Comparison of ENCODE assay signal across 28 cellular contexts in the genomic region with DNA sequence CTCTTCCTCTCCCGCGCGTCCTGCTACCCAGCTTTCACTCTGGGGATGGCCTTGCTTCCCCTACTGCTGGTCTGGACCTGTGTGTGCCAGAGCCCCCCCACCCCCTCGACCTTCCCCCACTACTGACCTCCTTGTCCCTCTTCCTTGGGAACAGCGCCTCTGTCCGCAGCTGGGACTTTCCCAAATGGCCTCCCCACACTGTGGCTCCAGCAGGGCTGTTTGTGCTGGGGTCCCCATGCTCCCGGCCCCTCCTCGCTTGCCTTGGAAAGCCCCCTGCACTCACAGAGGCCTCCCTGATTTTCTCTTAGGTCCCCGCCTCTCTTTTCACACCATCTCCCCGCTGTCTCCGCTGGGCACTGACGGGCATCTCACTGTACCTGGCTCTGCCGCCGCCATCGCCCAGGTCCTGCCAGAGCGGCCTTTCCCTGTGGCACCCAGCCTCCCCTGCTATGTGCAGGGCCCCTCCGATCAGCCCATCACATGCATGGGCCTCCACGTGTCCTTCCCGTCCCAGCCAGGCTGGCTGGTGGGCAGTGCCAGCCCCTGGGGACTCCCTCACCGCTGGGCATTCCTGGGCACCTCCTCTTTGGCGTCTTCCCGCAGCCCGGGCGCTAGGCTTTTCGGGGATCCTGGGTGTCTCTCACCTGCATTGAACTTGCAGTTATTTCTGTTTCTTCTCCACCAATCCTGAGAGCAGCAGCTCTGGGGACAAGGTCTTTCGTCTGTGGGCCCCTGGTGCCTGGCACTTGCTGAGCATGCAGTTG.
DNase-seq lines count a peak whose midpoint lies in the region; ATAC-seq, FAIRE-seq and TF ChIP-seq lines count a peak whose summit lies in the region.
"Had no signal": no experiment of that assay in that cellular context is flagged by ENCODE, and none has a peak within 500 bp of the region (broad histone marks: within the 10 kb centered on the region; RNA-seq: fewer than 3 reads in every experiment).

No MANE protein-coding gene starts in this region.

- H3K4me3 ChIP-seq in H7 (ENCODE audit: insufficient read depth, low read depth, low read length): no peak overlapping the region
- H3K4me3 ChIP-seq in sigmoid colon: no peak overlapping the region
- H3K4me3 ChIP-seq: SJSA1 had no signal

- H3K27me3 ChIP-seq in H7 (ENCODE audit: control insufficient read depth, insufficient read depth, low read length) (no peaks in the 10 kb centered on the region), sigmoid colon (no peaks in the 10 kb centered on the region)
- H3K27me3 ChIP-seq: SJSA1 had no signal

- POLR2A ChIA-PET in WTC11 (lab: Charles Lee): no interaction called here

- DNase-seq in H7 (peak; percentile 66), WTC11 (ENCODE audit: low spot score) (no peak), mesothelial cell of epicardium (ENCODE audit: low spot score in 2 of 2, unreplicated experiment in 2 of 2) (no peak), sigmoid colon (peak; percentile 60), SW480 (ENCODE audit: low spot score) (no peak), HTR-8/SVneo (ENCODE audit: insufficient read length, low spot score) (no peak)
- DNase-seq: Caco-2; CD8-positive, alpha-beta T cell; DMS 273 treated with DMSO at 0.1 percent for 48 hours; DMS79 treated with DMSO at 0.1 percent for 48 hours; GF-D8; H9; NCI-H1048; NCI-H1417; NCI-H1694; NCI-H2029 treated with DMSO at 0.1 percent for 48 hours; NCI-H446 treated with DMSO at 0.1 percent for 48 hours; NCI-H526; NCI-H82; NK-92 treated with Interleukin-12 subunit alpha and Interleukin-12 subunit beta, amount 100 ng/mL, for 24 hours; PC-3 had no signal

- FAIRE-seq in HTR-8/SVneo (lab: Jason Lieb, UNC): no peak
- FAIRE-seq: GM12891 had no signal

- TF ChIP-seq CTCF in WTC11 (IDR thresholded peaks at IDR 0.05) (no peak), mesothelial cell of epicardium (IDR thresholded peaks at IDR 0.05; ENCODE audit: unreplicated experiment) (no peak), sigmoid colon (IDR thresholded peaks at IDR 0.05) (no peak)

- H3K4me3 Mint-ChIP-seq in WTC11 (no peak overlapping the region), mesothelial cell of epicardium (no peak overlapping the region)
- H3K4me3 Mint-ChIP-seq: B cell; CD8-positive, alpha-beta T cell; H9; IgD-negative memory B cell had no signal

- no peaks in the 10 kb centered on the region for H3K9me3 ChIP-seq in sigmoid colon
- H3K9me3 ChIP-seq: Caco-2, SJSA1 had no signal

- no peaks in the 10 kb centered on the region for H3K4me1 ChIP-seq in sigmoid colon
- H3K4me1 ChIP-seq: Caco-2, SJSA1 had no signal

- TF ChIP-seq EP300 in sigmoid colon (IDR thresholded peaks at IDR 0.05): no peak

- no peak overlapping the region for H3K27ac ChIP-seq in sigmoid colon
- H3K27ac ChIP-seq: C4-2B, KMS-11, SJSA1 had no signal

- H3K27ac Mint-ChIP-seq in WTC11 (peak overlapping the region; percentile 32; the same call in 1 of the 2 replicates), mesothelial cell of epicardium (peak overlapping the region; percentile 25)
- H3K27ac Mint-ChIP-seq: B cell; CD8-positive, alpha-beta T cell; IgD-negative memory B cell had no signal

- H3K27me3 Mint-ChIP-seq in WTC11 (ENCODE audit: low read depth) (no peaks in the 10 kb centered on the region), mesothelial cell of epicardium (ENCODE audit: low read depth) (no peaks in the 10 kb centered on the region)
- H3K27me3 Mint-ChIP-seq: B cell, IgD-negative memory B cell had no signal

- intact Hi-C loops in sigmoid colon (cut with DNase I): no loop called here

- 90 to 95% methylated on average over 26 of the region's 26 CpGs for WGBS in sigmoid colon, 2 donors

- no peak for TF ChIP-seq POLR2A in sigmoid colon (IDR thresholded peaks at IDR 0.05)

- H3K36me3 ChIP-seq in H7 (replicated peaks; ENCODE audit: control insufficient read depth, insufficient read depth, low read length): peaks cover 6% of the 10 kb centered on the region; the same call in 1 of the 2 replicates
- H3K36me3 ChIP-seq in sigmoid colon: peaks cover 0 to 20% (median 0%) of the 10 kb centered on the region in 4 donors
- H3K36me3 ChIP-seq: SJSA1 had no signal

- peaks cover 9% of the 10 kb centered on the region for H3K4me1 Mint-ChIP-seq in WTC11
- peaks cover 6% of the 10 kb centered on the region for H3K4me1 Mint-ChIP-seq in mesothelial cell of epicardium

- H3K36me3 Mint-ChIP-seq in WTC11 (peaks cover 53% of the 10 kb centered on the region), mesothelial cell of epicardium (peaks cover 24% of the 10 kb centered on the region)

- CTCF ChIA-PET in WTC11 (lab: Charles Lee): no interaction called here

- no peak for ATAC-seq in WTC11
- no peak for ATAC-seq in GM19395 (IDR thresholded peaks at IDR 0.05; ENCODE audit: unreplicated experiment)
- ATAC-seq: CD8-positive, alpha-beta T cell; PC-3 had no signal

- H3K9me3 Mint-ChIP-seq in WTC11 (peaks cover 5% of the 10 kb centered on the region), mesothelial cell of epicardium (peaks cover 4% of the 10 kb centered on the region)
- H3K9me3 Mint-ChIP-seq: CD8-positive, alpha-beta T cell had no signal

TF ChIP-seq in WTC11, 78 proteins besides CTCF, POLR2A, EP300 and RAD21 (continues in another document):
- TF ChIP-seq ZNF219 (CRISPR knock-in tag; IDR thresholded peaks at IDR 0.05; ENCODE audit: borderline replicate concordance) (no peak), ZNF671 (CRISPR knock-in tag; IDR thresholded peaks at IDR 0.05) (no peak), SOX15 (CRISPR knock-in tag; IDR thresholded peaks at IDR 0.05) (no peak)
- TF ChIP-seq, protein P1, sequence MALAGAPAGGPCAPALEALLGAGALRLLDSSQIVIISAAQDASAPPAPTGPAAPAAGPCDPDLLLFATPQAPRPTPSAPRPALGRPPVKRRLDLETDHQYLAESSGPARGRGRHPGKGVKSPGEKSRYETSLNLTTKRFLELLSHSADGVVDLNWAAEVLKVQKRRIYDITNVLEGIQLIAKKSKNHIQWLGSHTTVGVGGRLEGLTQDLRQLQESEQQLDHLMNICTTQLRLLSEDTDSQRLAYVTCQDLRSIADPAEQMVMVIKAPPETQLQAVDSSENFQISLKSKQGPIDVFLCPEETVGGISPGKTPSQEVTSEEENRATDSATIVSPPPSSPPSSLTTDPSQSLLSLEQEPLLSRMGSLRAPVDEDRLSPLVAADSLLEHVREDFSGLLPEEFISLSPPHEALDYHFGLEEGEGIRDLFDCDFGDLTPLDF (CRISPR knock-in tag; IDR thresholded peaks at IDR 0.05): no peak
- TF ChIP-seq, protein P2, sequence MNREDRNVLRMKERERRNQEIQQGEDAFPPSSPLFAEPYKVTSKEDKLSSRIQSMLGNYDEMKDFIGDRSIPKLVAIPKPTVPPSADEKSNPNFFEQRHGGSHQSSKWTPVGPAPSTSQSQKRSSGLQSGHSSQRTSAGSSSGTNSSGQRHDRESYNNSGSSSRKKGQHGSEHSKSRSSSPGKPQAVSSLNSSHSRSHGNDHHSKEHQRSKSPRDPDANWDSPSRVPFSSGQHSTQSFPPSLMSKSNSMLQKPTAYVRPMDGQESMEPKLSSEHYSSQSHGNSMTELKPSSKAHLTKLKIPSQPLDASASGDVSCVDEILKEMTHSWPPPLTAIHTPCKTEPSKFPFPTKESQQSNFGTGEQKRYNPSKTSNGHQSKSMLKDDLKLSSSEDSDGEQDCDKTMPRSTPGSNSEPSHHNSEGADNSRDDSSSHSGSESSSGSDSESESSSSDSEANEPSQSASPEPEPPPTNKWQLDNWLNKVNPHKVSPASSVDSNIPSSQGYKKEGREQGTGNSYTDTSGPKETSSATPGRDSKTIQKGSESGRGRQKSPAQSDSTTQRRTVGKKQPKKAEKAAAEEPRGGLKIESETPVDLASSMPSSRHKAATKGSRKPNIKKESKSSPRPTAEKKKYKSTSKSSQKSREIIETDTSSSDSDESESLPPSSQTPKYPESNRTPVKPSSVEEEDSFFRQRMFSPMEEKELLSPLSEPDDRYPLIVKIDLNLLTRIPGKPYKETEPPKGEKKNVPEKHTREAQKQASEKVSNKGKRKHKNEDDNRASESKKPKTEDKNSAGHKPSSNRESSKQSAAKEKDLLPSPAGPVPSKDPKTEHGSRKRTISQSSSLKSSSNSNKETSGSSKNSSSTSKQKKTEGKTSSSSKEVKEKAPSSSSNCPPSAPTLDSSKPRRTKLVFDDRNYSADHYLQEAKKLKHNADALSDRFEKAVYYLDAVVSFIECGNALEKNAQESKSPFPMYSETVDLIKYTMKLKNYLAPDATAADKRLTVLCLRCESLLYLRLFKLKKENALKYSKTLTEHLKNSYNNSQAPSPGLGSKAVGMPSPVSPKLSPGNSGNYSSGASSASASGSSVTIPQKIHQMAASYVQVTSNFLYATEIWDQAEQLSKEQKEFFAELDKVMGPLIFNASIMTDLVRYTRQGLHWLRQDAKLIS (CRISPR knock-in tag; IDR thresholded peaks at IDR 0.05; ENCODE audit: borderline replicate concordance): no peak
- TF ChIP-seq, protein P3, sequence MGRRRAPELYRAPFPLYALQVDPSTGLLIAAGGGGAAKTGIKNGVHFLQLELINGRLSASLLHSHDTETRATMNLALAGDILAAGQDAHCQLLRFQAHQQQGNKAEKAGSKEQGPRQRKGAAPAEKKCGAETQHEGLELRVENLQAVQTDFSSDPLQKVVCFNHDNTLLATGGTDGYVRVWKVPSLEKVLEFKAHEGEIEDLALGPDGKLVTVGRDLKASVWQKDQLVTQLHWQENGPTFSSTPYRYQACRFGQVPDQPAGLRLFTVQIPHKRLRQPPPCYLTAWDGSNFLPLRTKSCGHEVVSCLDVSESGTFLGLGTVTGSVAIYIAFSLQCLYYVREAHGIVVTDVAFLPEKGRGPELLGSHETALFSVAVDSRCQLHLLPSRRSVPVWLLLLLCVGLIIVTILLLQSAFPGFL (CRISPR knock-in tag; IDR thresholded peaks at IDR 0.05; ENCODE audit: borderline replicate concordance): no peak
- TF ChIP-seq, protein P4, sequence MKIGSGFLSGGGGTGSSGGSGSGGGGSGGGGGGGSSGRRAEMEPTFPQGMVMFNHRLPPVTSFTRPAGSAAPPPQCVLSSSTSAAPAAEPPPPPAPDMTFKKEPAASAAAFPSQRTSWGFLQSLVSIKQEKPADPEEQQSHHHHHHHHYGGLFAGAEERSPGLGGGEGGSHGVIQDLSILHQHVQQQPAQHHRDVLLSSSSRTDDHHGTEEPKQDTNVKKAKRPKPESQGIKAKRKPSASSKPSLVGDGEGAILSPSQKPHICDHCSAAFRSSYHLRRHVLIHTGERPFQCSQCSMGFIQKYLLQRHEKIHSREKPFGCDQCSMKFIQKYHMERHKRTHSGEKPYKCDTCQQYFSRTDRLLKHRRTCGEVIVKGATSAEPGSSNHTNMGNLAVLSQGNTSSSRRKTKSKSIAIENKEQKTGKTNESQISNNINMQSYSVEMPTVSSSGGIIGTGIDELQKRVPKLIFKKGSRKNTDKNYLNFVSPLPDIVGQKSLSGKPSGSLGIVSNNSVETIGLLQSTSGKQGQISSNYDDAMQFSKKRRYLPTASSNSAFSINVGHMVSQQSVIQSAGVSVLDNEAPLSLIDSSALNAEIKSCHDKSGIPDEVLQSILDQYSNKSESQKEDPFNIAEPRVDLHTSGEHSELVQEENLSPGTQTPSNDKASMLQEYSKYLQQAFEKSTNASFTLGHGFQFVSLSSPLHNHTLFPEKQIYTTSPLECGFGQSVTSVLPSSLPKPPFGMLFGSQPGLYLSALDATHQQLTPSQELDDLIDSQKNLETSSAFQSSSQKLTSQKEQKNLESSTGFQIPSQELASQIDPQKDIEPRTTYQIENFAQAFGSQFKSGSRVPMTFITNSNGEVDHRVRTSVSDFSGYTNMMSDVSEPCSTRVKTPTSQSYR (CRISPR knock-in tag; IDR thresholded peaks at IDR 0.05): no peak

Comparison
In these comparisons a context has a peak if more than half of its experiments do, and no peak if none do; other contexts are left out.
1. DNase-seq: peak in H7 (single experiment) and sigmoid colon (single experiment); none in WTC11 (single experiment), mesothelial cell of epicardium (0 of 2), SW480 (single experiment) and HTR-8/SVneo (single experiment).